1 cellular context compared by ENCODE assay signal in the genomic region with DNA sequence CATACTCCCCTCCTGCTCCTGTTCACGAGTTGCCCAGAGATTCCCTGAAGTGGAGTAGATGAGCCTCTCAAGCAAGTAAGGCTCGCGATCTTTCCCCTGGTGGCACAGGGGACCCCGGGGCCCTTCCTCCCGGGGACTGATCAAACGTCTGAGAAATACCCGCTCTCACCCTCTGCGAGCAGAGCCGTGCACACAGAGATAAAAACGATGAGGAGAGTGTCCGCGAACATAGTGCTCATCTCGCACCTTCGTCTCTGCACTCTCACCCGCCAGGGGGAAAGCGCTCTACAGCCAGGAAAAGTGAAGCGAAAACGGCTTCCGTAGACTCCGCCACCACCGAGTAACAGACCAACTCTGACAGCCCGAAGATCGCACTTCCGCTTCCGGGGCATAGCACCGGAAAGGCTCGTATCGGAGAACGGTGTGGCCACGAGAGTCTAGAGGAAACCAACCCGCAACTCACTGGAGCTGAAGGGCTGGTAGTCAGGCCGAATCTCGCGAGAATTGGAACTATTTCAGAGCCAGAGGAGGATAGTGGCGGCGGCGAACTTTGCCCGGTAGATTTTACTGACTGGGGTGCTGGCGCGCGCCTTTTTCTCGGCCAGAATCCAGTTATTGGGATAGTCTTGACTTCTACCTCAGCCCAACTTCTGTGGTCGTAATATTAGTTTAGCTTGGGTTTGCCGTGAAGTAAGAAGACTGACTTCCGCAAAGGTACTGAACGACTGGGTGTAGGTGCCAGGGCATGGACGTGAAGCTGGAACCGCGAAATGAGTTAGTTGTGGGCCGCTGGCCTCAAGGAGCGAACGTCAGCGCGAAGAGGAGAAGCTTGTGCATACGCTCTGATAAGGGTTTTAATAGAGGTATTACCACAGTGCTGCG.
TF ChIP-seq lines count a peak whose summit lies in the region.

A gene with protein sequence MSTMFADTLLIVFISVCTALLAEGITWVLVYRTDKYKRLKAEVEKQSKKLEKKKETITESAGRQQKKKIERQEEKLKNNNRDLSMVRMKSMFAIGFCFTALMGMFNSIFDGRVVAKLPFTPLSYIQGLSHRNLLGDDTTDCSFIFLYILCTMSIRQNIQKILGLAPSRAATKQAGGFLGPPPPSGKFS (minus strand): TSS at position 356 of the 882 bp plus-strand sequence. CDS start 117 bp downstream, at position 239.

TF ChIP-seq in HCT116, 20 proteins besides CTCF, POLR2A, EP300 and RAD21 (continued from another document):
- TF ChIP-seq ELF1 (IDR thresholded peaks at IDR 0.05; ENCODE audit: borderline replicate concordance, low read depth) = peak; percentile 59; the same call in 1 of the 2 replicates
- TF ChIP-seq, protein P1, sequence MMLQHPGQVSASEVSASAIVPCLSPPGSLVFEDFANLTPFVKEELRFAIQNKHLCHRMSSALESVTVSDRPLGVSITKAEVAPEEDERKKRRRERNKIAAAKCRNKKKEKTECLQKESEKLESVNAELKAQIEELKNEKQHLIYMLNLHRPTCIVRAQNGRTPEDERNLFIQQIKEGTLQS (IDR thresholded peaks at IDR 0.05) = no peak
- TF ChIP-seq YY1 (IDR thresholded peaks at IDR 0.05; ENCODE audit: extremely low read depth, insufficient replicate concordance, low read depth, low read length) = peak; percentile 71
- TF ChIP-seq, protein P2, sequence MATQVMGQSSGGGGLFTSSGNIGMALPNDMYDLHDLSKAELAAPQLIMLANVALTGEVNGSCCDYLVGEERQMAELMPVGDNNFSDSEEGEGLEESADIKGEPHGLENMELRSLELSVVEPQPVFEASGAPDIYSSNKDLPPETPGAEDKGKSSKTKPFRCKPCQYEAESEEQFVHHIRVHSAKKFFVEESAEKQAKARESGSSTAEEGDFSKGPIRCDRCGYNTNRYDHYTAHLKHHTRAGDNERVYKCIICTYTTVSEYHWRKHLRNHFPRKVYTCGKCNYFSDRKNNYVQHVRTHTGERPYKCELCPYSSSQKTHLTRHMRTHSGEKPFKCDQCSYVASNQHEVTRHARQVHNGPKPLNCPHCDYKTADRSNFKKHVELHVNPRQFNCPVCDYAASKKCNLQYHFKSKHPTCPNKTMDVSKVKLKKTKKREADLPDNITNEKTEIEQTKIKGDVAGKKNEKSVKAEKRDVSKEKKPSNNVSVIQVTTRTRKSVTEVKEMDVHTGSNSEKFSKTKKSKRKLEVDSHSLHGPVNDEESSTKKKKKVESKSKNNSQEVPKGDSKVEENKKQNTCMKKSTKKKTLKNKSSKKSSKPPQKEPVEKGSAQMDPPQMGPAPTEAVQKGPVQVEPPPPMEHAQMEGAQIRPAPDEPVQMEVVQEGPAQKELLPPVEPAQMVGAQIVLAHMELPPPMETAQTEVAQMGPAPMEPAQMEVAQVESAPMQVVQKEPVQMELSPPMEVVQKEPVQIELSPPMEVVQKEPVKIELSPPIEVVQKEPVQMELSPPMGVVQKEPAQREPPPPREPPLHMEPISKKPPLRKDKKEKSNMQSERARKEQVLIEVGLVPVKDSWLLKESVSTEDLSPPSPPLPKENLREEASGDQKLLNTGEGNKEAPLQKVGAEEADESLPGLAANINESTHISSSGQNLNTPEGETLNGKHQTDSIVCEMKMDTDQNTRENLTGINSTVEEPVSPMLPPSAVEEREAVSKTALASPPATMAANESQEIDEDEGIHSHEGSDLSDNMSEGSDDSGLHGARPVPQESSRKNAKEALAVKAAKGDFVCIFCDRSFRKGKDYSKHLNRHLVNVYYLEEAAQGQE (IDR thresholded peaks at IDR 0.05; ENCODE audit: low read depth) = no peak
- peak; percentile 30; the same call in 1 of the 2 replicates for TF ChIP-seq ZFX (IDR thresholded peaks at IDR 0.05)
- TF ChIP-seq SRF (IDR thresholded peaks at IDR 0.05; ENCODE audit: low read depth) = no peak
- no peak for TF ChIP-seq FOSL1 (IDR thresholded peaks at IDR 0.05; ENCODE audit: low read depth)
- no peak for TF ChIP-seq JUND (IDR thresholded peaks at IDR 0.05)
- peak; percentile 76; the same call in 1 of the 2 replicates for TF ChIP-seq SIN3A (IDR thresholded peaks at IDR 0.05; ENCODE audit: low read depth)
- TF ChIP-seq CEBPB (IDR thresholded peaks at IDR 0.05; ENCODE audit: low read depth) = no peak; the same call in 1 of the 2 replicates
